ENCODE assay signal across 12 cellular contexts in the genomic region with DNA sequence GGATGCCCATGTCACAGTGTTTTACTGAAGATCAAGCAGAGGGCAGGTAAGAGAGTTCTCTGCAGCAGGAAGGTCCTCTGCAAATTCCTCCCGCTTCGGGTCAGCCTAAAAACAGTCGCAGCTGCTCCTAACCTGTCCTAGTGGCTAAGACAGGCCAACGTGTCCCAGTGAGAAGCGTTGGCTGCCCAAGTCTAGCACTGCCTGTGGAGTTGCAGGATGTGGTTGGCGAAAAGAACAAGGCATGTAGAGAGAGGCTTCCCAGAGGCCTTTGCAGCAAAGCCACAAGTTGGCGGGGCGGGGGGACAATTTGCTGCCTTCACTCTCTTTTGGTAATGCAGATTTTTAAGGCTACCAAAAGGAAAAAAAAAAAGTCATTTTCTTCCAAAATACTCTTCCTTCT.
A peak's percentile ranks its signal among the peaks of the same experiment; 100 is the strongest.
DNase-seq lines count a peak whose midpoint lies in the region; ATAC-seq and TF ChIP-seq lines count a peak whose summit lies in the region.
"Had no signal": no experiment of that assay in that cellular context is flagged by ENCODE, and none has a peak within 500 bp of the region (broad histone marks: within the 10 kb centered on the region; RNA-seq: fewer than 3 reads in every experiment).

No MANE protein-coding gene starts in this region.

- H3K4me3 ChIP-seq in upper lobe of right lung: no peak overlapping the region
- H3K4me3 ChIP-seq: K562, thoracic aorta had no signal

- TF ChIP-seq CTCF in upper lobe of right lung (IDR thresholded peaks at IDR 0.05): no peak
- no peak for TF ChIP-seq CTCF in GM13977 (IDR thresholded peaks at IDR 0.05; ENCODE audit: extremely low read depth, insufficient read depth, missing control alignments)

- H3K27me3 Mint-ChIP-seq in activated naive CD4-positive, alpha-beta T cell treated with anti-CD3 and anti-CD28 coated beads, Interleukin-2, amount 50 U/mL, for 24 hours: no peaks in the 10 kb centered on the region

- intact Hi-C loops in upper lobe of right lung (cut with DNase I): no loop called here

- peak overlapping the region; percentile 42 for H3K27ac ChIP-seq in upper lobe of right lung
- H3K27ac ChIP-seq: thoracic aorta had no signal

- H3K36me3 Mint-ChIP-seq in activated naive CD4-positive, alpha-beta T cell treated with anti-CD3 and anti-CD28 coated beads, Interleukin-2, amount 50 U/mL, for 24 hours: peaks cover 7% of the 10 kb centered on the region

- DNase-seq in activated CD4-positive, alpha-beta T cell treated with anti-CD3 and anti-CD28 coated beads, Interleukin-2, amount 50 U/mL, for 24 hours (ENCODE audit: low read depth in 1 of 2, low spot score in 1 of 2): peak; percentile 17 to 48
- DNase-seq in stimulated activated CD4-positive, alpha-beta T cell treated with anti-CD3 and anti-CD28 coated beads, Interleukin-1b, Interleukin-23, amount 100 ng/mL, for 24 hours (ENCODE audit: low read depth in 4 of 4, low spot score in 1 of 4): peak in 3 of 4 experiments; percentile 17 to 25 (median 24)
- DNase-seq in upper lobe of right lung: no peak
- DNase-seq in GM13977 (ENCODE audit: low spot score): no peak
- DNase-seq: hypothalamus, NCI-H524 had no signal

- ATAC-seq in upper lobe of right lung: peak; percentile 18
- no peak for ATAC-seq in HG03095 (IDR thresholded peaks at IDR 0.05; ENCODE audit: unreplicated experiment)
- no peak for ATAC-seq in HG02981 (IDR thresholded peaks at IDR 0.05; ENCODE audit: unreplicated experiment)
- ATAC-seq: K562 had no signal

- no peaks in the 10 kb centered on the region for H3K36me3 ChIP-seq in upper lobe of right lung
- H3K36me3 ChIP-seq: thoracic aorta had no signal

- H3K27ac Mint-ChIP-seq in activated naive CD4-positive, alpha-beta T cell treated with anti-CD3 and anti-CD28 coated beads, Interleukin-2, amount 50 U/mL, for 24 hours: peak overlapping the region; percentile 94
- H3K27ac Mint-ChIP-seq: dendritic cell treated with granulocyte-macrophage colony-stimulating factor and Interleukin-4, amounts not matched to agents 40 ng/mL and 50 ng/mL, for 4 days had no signal

- H3K9me3 ChIP-seq in upper lobe of right lung: no peaks in the 10 kb centered on the region
- H3K9me3 ChIP-seq: thoracic aorta had no signal

- in situ Hi-C loops in GM13977 (cut with MboI; ENCODE audit: low pct_unique_long_range_greater_than_20kb, low sequenced_read_pairs, unreplicated experiment): no loop called here

- H3K27me3 ChIP-seq in upper lobe of right lung: no peaks in the 10 kb centered on the region

- no peaks in the 10 kb centered on the region for H3K4me1 ChIP-seq in upper lobe of right lung

- H3K9me3 Mint-ChIP-seq in activated naive CD4-positive, alpha-beta T cell treated with anti-CD3 and anti-CD28 coated beads, Interleukin-2, amount 50 U/mL, for 24 hours: no peaks in the 10 kb centered on the region
- H3K9me3 Mint-ChIP-seq: dendritic cell treated with granulocyte-macrophage colony-stimulating factor and Interleukin-4, amounts not matched to agents 40 ng/mL and 50 ng/mL, for 4 days had no signal

- H3K4me3 Mint-ChIP-seq in activated naive CD4-positive, alpha-beta T cell treated with anti-CD3 and anti-CD28 coated beads, Interleukin-2, amount 50 U/mL, for 24 hours: peak overlapping the region; percentile 76
- H3K4me3 Mint-ChIP-seq: dendritic cell treated with granulocyte-macrophage colony-stimulating factor and Interleukin-4, amounts not matched to agents 40 ng/mL and 50 ng/mL, for 4 days had no signal

- H3K4me1 Mint-ChIP-seq in activated naive CD4-positive, alpha-beta T cell treated with anti-CD3 and anti-CD28 coated beads, Interleukin-2, amount 50 U/mL, for 24 hours: peaks cover 94% of the 10 kb centered on the region

Comparison
In these comparisons a context has a peak if more than half of its experiments do, and no peak if none do; other contexts are left out.
1. DNase-seq: peak in activated CD4-positive, alpha-beta T cell treated with anti-CD3 and anti-CD28 coated beads, Interleukin-2, amount 50 U/mL, for 24 hours (2 of 2) and stimulated activated CD4-positive, alpha-beta T cell treated with anti-CD3 and anti-CD28 coated beads, Interleukin-1b, Interleukin-23, amount 100 ng/mL, for 24 hours (3 of 4); none in upper lobe of right lung (single experiment) and GM13977 (single experiment).